8 cellular contexts compared by ENCODE assay signal in the genomic region with DNA sequence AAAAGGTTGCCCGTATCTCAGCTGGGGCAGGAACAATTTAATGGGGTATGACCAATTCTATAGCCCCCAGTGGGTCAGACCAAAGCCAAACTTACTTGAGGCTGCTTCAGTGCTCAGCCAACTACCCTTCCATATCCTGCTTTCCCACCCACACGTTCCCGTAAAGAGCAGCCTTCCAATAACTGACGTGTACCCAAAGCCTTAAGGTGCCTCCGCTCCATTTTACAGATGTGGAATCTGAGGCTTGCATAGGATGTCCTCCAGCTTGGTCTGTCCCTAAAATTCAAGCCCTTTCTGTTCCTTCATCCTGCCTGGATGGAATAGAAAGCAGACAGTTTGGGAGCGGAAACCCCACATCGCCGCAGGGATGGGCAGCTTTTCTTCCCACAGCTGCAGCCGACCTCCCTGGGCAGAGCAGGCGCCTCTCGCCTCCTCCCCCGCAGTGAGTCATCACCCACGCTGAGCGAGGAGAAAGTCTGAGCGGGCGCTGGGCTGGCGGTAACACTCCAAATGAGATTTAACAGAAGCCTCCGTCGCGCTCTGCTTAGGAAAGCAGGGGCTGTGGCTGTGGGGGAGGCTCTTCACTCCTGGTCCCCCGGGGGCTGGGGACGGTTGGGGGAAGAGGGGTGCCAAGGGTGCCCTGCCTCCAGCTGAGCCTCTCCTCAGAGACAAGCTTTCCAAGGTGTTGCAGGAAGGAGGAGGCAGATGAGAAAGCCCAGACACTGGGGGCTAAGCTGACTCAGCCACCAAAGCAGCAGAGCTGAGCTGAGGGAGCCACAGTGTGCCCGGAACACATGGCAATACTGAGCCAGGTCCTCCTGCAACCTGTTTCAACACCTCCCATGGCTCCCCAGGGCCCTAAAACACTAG. TPM values are rescaled to one million over a fixed set of nuclear protein-coding genes. Genes with fewer than 3 reads are reported as not detected.
DNase-seq lines count a peak whose midpoint lies in the region; ATAC-seq and TF ChIP-seq lines count a peak whose summit lies in the region.

No MANE protein-coding gene starts in this region.

- H3K27ac ChIP-seq in esophagus muscularis mucosa (replicated peaks in 1 of 4): peak overlapping the region; percentile 73 to 89 (median 80)
- H3K27ac ChIP-seq in muscle layer of duodenum (ENCODE audit: low read length): peak overlapping the region; percentile 46

- intact Hi-C loops in esophagus muscularis mucosa (cut with DNase I): loop anchor here (5.0 kb wide), 2 partner anchors 34 to 41 kb away; no protein-coding TSS in a partner anchor

- TF ChIP-seq CTCF in esophagus muscularis mucosa (IDR thresholded peaks at IDR 0.05): no peak

- H3K4me3 ChIP-seq in esophagus muscularis mucosa (peak overlapping the region; percentile 41 to 56 (median 47)), muscle layer of duodenum (ENCODE audit: low read depth in 1 of 2, low read length in 2 of 2) (peak overlapping the region; percentile 49 to 61)

- H3K4me1 ChIP-seq in esophagus muscularis mucosa (peaks cover 5 to 37% (median 31%) of the 10 kb centered on the region in 4 donors), muscle layer of duodenum (ENCODE audit: control insufficient read depth in 1 of 2, insufficient read depth in 2 of 2, low read length in 2 of 2) (peaks cover 7 to 11% of the 10 kb centered on the region in 2 donors)

- H3K27me3 ChIP-seq in esophagus muscularis mucosa (no peaks in the 10 kb centered on the region), muscle layer of duodenum (ENCODE audit: low read depth, low read length) (no peaks in the 10 kb centered on the region)

- DNase-seq in GF-D8 (lab: John Stamatoyannopoulos, UW) (peak; percentile 41), NCI-H2171 treated with DMSO at 0.1 percent for 48 hours (lab: John Stamatoyannopoulos, UW) (peak; percentile 47), esophagus muscularis mucosa (ENCODE audit: extremely low spot score) (no peak)
- peak; percentile 85 for DNase-seq in activated CD8-positive, alpha-beta memory T cell treated with anti-CD3 and anti-CD28 coated beads, Interleukin-2, amount 50 U/mL, for 48 hours
- peak; percentile 55 to 56 for DNase-seq in stimulated activated CD8-positive, alpha-beta memory T cell treated with anti-CD3 and anti-CD28 coated beads, Interleukin-7, amount 100 ng/mL, for 4 hours (ENCODE audit: low read depth in 2 of 2)

- H3K36me3 ChIP-seq in esophagus muscularis mucosa (no peaks in the 10 kb centered on the region), muscle layer of duodenum (ENCODE audit: control insufficient read depth in 1 of 2, insufficient read depth in 2 of 2, low read length in 2 of 2) (no peaks in the 10 kb centered on the region)

- 8% methylated on average over 11 of the region's 23 CpGs for WGBS in esophagus muscularis mucosa

- TF ChIP-seq EP300 in esophagus muscularis mucosa (IDR thresholded peaks at IDR 0.05): peak; percentile 71

- no peak for TF ChIP-seq POLR2A in esophagus muscularis mucosa (IDR thresholded peaks at IDR 0.05; ENCODE audit: low read depth)

- ATAC-seq in HG02610 (IDR thresholded peaks at IDR 0.05; ENCODE audit: unreplicated experiment) (no peak), HG03196 (IDR thresholded peaks at IDR 0.05; ENCODE audit: unreplicated experiment) (no peak)

- no peaks in the 10 kb centered on the region for H3K9me3 ChIP-seq in esophagus muscularis mucosa
- no peaks in the 10 kb centered on the region for H3K9me3 ChIP-seq in muscle layer of duodenum (ENCODE audit: control insufficient read depth in 1 of 2, low read length in 2 of 2)

RNA-seq across cellular contexts. Expression of a gene that starts 57.8 kb away (rescaled TPM):
- total RNA-seq in esophagus muscularis mucosa: 10 to 100 TPM in 1 of 4 donors, 1 to 10 TPM in 3; 3.7 to 15.9 (median 5.9) TPM
